ENCODE assay signal across 28 cellular contexts in genomic region chr9:132446887-132447286, GRCh38. TPM values are rescaled to one million over a fixed set of nuclear protein-coding genes. Genes with fewer than 3 reads are reported as not detected.
"Had no signal": no experiment of that assay in that cellular context is flagged by ENCODE, and none has a peak within 500 bp of the region (broad histone marks: within the 10 kb centered on the region; RNA-seq: fewer than 3 reads in every experiment).

No MANE protein-coding gene starts in this region.

- FAIRE-seq: urothelium cell line had no signal

- H3K4me1 ChIP-seq: parathyroid adenoma, psoas muscle, stomach, thyroid gland, tibial nerve, upper lobe of left lung, vagina had no signal

- H3K27me3 ChIP-seq: ovary, thyroid gland, vagina had no signal

- H2AFZ ChIP-seq: parathyroid adenoma had no signal

- H3K4me3 ChIP-seq: ovary, psoas muscle, skin epidermis, smooth muscle cell, spleen, stomach, thoracic aorta, thyroid gland, tibial nerve, upper lobe of left lung, vagina had no signal

- H3K9ac ChIP-seq: parathyroid adenoma had no signal

- DNase-seq: naive thymus-derived CD8-positive, alpha-beta T cell; occipital lobe; ovary; posterior cingulate gyrus; psoas muscle; right cardiac atrium; spleen; stimulated activated CD4-positive, alpha-beta T cell treated with anti-CD3 and anti-CD28 coated beads, Interleukin-12 subunit alpha, Interleukin-12 subunit beta, amount 100 ng/mL, for 4 hours; stimulated activated CD4-positive, alpha-beta T cell treated with anti-CD3 and anti-CD28 coated beads, Interleukin-1b, Interleukin-23, amount 100 ng/mL, for 48 hours; stimulated activated CD4-positive, alpha-beta T cell treated with anti-CD3 and anti-CD28 coated beads, Interleukin-4, amount 100 ng/mL, for 1 hour; stimulated activated naive B cell treated with anti-CD40 and anti-IgM and Interleukin-4, amounts not matched to agents 10 μg/mL and 1 μg/mL and 100 μg/mL, for 72 hours; stimulated activated naive CD4-positive, alpha-beta T cell treated with Interleukin-2 at 50 U/mL for 16 hours; stomach; thyroid gland; upper lobe of left lung had no signal

- H3K27ac ChIP-seq: ovary, parathyroid adenoma, psoas muscle, skin epidermis, spleen, stomach, thoracic aorta, thyroid gland, tibial nerve, upper lobe of left lung, vagina had no signal

- H3K36me3 ChIP-seq: ovary, spleen, stomach, thoracic aorta, thyroid gland, tibial nerve, upper lobe of left lung, vagina had no signal

- ATAC-seq: naive thymus-derived CD8-positive, alpha-beta T cell; natural killer cell treated with Interleukin-12 subunit alpha and Interleukin-12 subunit beta and Interleukin-15 and Interleukin-18, amount 100 ng/mL, for 72 hours; psoas muscle; right cardiac atrium; sciatic nerve; stimulated activated effector memory CD8-positive, alpha-beta T cell treated with anti-CD3 and anti-CD28 coated beads, Interleukin-12 subunit alpha, Interleukin-12 subunit beta, amount 100 ng/mL, for 72 hours; stimulated activated naive B cell treated with anti-CD40 and anti-IgM and Interleukin-4, amounts not matched to agents 10 μg/mL and 1 μg/mL and 100 μg/mL, for 72 hours had no signal

- H3K9me3 ChIP-seq: ovary, psoas muscle, spleen, stomach, thoracic aorta, thyroid gland, tibial nerve, upper lobe of left lung, vagina had no signal

- H3K79me2 ChIP-seq: parathyroid adenoma had no signal

- H3K4me2 ChIP-seq: smooth muscle cell had no signal

RNA-seq across cellular contexts. Expression of gene CFAP77, which starts 36.9 kb away (rescaled TPM):
- total RNA-seq: naive thymus-derived CD8-positive, alpha-beta T cell; natural killer cell treated with Interleukin-12 subunit alpha and Interleukin-12 subunit beta and Interleukin-15 and Interleukin-18, amount 100 ng/mL, for 72 hours; occipital lobe; psoas muscle; sciatic nerve; smooth muscle cell; spleen; stomach; subcutaneous adipose tissue; temporal lobe; thoracic aorta; ureter; vagina had no signal
- polyA plus RNA-seq: naive thymus-derived CD8-positive, alpha-beta T cell; psoas muscle; stomach had no signal
